Comparison of ENCODE assay signal across 17 cellular contexts in the genomic region with DNA sequence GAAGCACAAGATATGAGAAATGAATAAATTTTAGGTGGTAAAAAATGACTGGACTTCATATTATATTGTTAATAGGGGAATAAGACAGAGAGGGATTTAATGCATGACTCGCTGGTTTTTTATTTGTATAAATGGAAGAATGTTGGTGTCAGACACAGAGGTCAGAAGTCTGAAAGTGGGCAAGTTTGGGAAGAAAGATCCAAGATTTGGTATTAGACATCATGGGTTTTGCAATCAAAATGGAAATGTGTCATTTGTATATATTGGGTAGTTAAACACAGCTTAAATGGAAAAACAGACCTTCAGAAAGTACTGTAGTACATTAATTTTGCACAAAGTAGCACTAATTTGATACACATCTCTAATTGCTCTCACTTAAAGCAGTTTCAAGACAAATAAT.
A peak's percentile ranks its signal among the peaks of the same experiment; 100 is the strongest.
DNase-seq lines count a peak whose midpoint lies in the region; TF ChIP-seq lines count a peak whose summit lies in the region.
"Had no signal": no experiment of that assay in that cellular context is flagged by ENCODE, and none has a peak within 500 bp of the region (broad histone marks: within the 10 kb centered on the region; RNA-seq: fewer than 3 reads in every experiment).

No MANE protein-coding gene starts in this region.

- intact Hi-C loops in A673 (cut with micrococcal nuclease; ENCODE audit: unreplicated experiment) = no loop called here

- H2AFZ ChIP-seq in neural progenitor cell (replicated peaks) = no peak overlapping the region

- H3K79me2 ChIP-seq in neural progenitor cell (ENCODE audit: low read depth) = no peaks in the 10 kb centered on the region

- TF ChIP-seq CTCF in neural progenitor cell (IDR thresholded peaks at IDR 0.05) = no peak
- TF ChIP-seq CTCF in A673 (conservative IDR thresholded peaks at IDR 0.05; ENCODE audit: low read depth, low read length) = no peak
- TF ChIP-seq CTCF in nephron progenitor cell (IDR thresholded peaks at IDR 0.05) = no peak

- H3K36me3 Mint-ChIP-seq in neural progenitor cell = no peaks in the 10 kb centered on the region
- no peaks in the 10 kb centered on the region for H3K36me3 Mint-ChIP-seq in nephron progenitor cell (ENCODE audit: low read depth)
- H3K36me3 Mint-ChIP-seq: CD4-positive, alpha-beta memory T cell had no signal

- H3K4me3 Mint-ChIP-seq in neural progenitor cell (no peak overlapping the region), nephron progenitor cell (no peak overlapping the region)
- H3K4me3 Mint-ChIP-seq: CD4-positive, alpha-beta memory T cell had no signal

- CTCF ChIA-PET in A673 (lab: Charles Lee) = no interaction called here

- H3K36me3 ChIP-seq in neural progenitor cell = no peaks in the 10 kb centered on the region
- no peaks in the 10 kb centered on the region for H3K36me3 ChIP-seq in A673 (ENCODE audit: insufficient read depth, low read length, poor library complexity, severe bottlenecking)
- H3K36me3 ChIP-seq: BE2C had no signal

- H3K4me1 Mint-ChIP-seq in neural progenitor cell = peaks cover 5% of the 10 kb centered on the region
- no peaks in the 10 kb centered on the region for H3K4me1 Mint-ChIP-seq in nephron progenitor cell
- H3K4me1 Mint-ChIP-seq: CD4-positive, alpha-beta memory T cell had no signal

- no peaks in the 10 kb centered on the region for H4K20me1 ChIP-seq in neural progenitor cell (ENCODE audit: low read depth)

- H3K27ac ChIP-seq in neural progenitor cell (no peak overlapping the region), A673 (ENCODE audit: low read depth, low read length, poor library complexity, severe bottlenecking) (no peak overlapping the region)

- H3K27ac Mint-ChIP-seq in neural progenitor cell (no peak overlapping the region), nephron progenitor cell (no peak overlapping the region)
- H3K27ac Mint-ChIP-seq: CD4-positive, alpha-beta memory T cell had no signal

- no peaks in the 10 kb centered on the region for H3K9me3 ChIP-seq in neural progenitor cell (ENCODE audit: low read depth)
- no peaks in the 10 kb centered on the region for H3K9me3 ChIP-seq in A673 (ENCODE audit: low read depth, low read length, poor library complexity, severe bottlenecking)
- H3K9me3 ChIP-seq: BE2C had no signal

- no peaks in the 10 kb centered on the region for H3K27me3 ChIP-seq in neural progenitor cell
- H3K27me3 ChIP-seq in A673 (replicated peaks; ENCODE audit: insufficient read depth, low read depth, low read length, poor library complexity) = no peaks in the 10 kb centered on the region
- H3K27me3 ChIP-seq: BE2C had no signal

- H3K4me1 ChIP-seq in neural progenitor cell (peaks cover 6% of the 10 kb centered on the region), A673 (ENCODE audit: insufficient read depth, low read length, poor library complexity, severe bottlenecking) (no peaks in the 10 kb centered on the region)

- POLR2A ChIA-PET in A673 (lab: Charles Lee; ENCODE audit: low non-redundant PET) = no interaction called here

- H3K9me3 Mint-ChIP-seq in neural progenitor cell (no peaks in the 10 kb centered on the region), nephron progenitor cell (no peaks in the 10 kb centered on the region)

- H3K4me2 ChIP-seq in neural progenitor cell = peak overlapping the region; percentile 36

- BruUV-seq in A673 (replicated peaks; lab: Mats Ljungman, UMichigan) = no TSS peak

- no peak overlapping the region for H3K9ac ChIP-seq in neural progenitor cell

- H3F3A ChIP-seq in neural progenitor cell (ENCODE audit: low read depth) = no peaks in the 10 kb centered on the region

- peak; percentile 26 for DNase-seq in AG08396 (ENCODE audit: low spot score)
- peak; percentile 73 for DNase-seq in LHCN-M2 (ENCODE audit: low read depth)
- DNase-seq in fibroblast of gingiva (ENCODE audit: low read depth) = peak; percentile 53
- no peak for DNase-seq in neural progenitor cell (ENCODE audit: low spot score)
- DNase-seq in SW480 (ENCODE audit: low spot score) = no peak
- no peak for DNase-seq in A673 (ENCODE audit: low spot score)
- no peak for DNase-seq in nephron progenitor cell
- no peak for DNase-seq in mesenteric fat pad (ENCODE audit: low spot score)
- DNase-seq: ACHN; BE2C; CD4-positive, alpha-beta memory T cell; DND-41; H7; Karpas-422; NCI-H146; NCI-H2227 treated with DMSO at 0.1 percent for 48 hours; NCI-H526 had no signal

- peaks cover 2% of the 10 kb centered on the region for H3K27me3 Mint-ChIP-seq in neural progenitor cell (ENCODE audit: insufficient read depth, low read depth)
- H3K27me3 Mint-ChIP-seq in nephron progenitor cell (ENCODE audit: low read depth, poor library complexity) = no peaks in the 10 kb centered on the region

- H3K4me3 ChIP-seq in neural progenitor cell (no peak overlapping the region), A673 (ENCODE audit: low read depth, low read length, poor library complexity, severe bottlenecking) (no peak overlapping the region)

Comparison
In these comparisons a context has a peak if more than half of its experiments do, and no peak if none do; other contexts are left out.
1. DNase-seq: peak in AG08396 (single experiment), LHCN-M2 (single experiment) and fibroblast of gingiva (single experiment); none in neural progenitor cell (single experiment), SW480 (single experiment), A673 (single experiment), nephron progenitor cell (single experiment) and mesenteric fat pad (single experiment).